9 cellular contexts compared by ENCODE assay signal in the genomic region with DNA sequence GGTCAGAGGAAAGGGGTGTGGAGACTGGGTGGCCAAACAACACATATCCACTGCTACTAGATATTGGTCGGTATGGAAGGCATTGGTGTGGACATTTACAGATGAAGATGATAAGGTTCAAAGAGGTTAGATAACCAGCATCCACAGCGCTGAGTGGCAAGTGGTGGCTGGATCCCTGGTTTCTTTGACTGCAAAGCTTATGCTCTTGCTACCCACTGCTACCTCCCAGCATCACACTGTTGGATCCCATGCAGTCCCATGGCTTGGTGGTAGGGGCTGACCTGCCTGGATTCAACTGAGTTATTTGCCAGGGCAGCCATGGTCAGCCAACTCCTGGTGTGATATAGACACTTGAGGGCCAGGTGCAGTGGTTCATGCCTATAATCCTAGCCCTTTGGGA.
"Had no signal": no experiment of that assay in that cellular context is flagged by ENCODE, and none has a peak within 500 bp of the region (broad histone marks: within the 10 kb centered on the region; RNA-seq: fewer than 3 reads in every experiment).

No MANE protein-coding gene starts in this region.

- H3K4me1 ChIP-seq: HAP-1 had no signal

- H3K4me3 ChIP-seq: GM23248, HAP-1 had no signal

- DNase-seq: GM23248, GOT3, H7, HFFc6, IMR-90 had no signal

- H3K9me3 Mint-ChIP-seq: HFFc6 had no signal

- H3K27ac Mint-ChIP-seq: HFFc6 had no signal

- H2AFZ ChIP-seq: GM23248 had no signal

- H3K4me3 Mint-ChIP-seq: HFFc6 had no signal

- H3K9ac ChIP-seq: GM23248 had no signal

- H3K36me3 ChIP-seq: HAP-1 had no signal

- H3K9me3 ChIP-seq: HAP-1 had no signal

- ATAC-seq: HCT116, HepG2 had no signal

- H3K27ac ChIP-seq: GM23248, HL-60 had no signal
